1 cellular context compared by ENCODE assay signal in genomic region chr6:157830354-157831017, GRCh38.
TF ChIP-seq lines count a peak whose summit lies in the region.

No MANE protein-coding gene starts in this region.

TF ChIP-seq in GM23338, 12 proteins besides CTCF, POLR2A, EP300 and RAD21 (continued from another document):
- no peak for TF ChIP-seq ETS1 (IDR thresholded peaks at IDR 0.05)
